In the genomic region with DNA sequence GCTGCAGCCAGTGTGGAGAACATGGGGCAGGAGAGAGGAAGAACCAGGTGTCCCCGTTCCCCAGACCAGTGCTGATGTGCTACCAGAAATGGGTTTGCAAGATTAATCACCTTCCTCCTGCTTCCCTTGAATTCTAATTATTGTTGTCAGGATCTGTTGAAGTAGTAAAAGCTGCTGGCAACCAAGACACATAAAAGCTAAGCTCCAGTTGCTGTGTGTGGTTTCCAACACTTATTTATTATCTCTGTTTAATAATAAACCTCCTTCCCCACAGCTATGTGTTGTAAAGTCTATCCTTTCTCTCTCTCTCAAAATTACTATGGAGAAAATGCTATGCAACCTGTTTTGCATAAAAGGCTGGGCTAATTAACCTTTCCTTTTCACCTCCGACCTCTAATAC, we compare ENCODE assay signal across 16 cellular contexts. TPM values are rescaled to one million over a fixed set of nuclear protein-coding genes. Genes with fewer than 3 reads are reported as not detected.
"Had no signal": no experiment of that assay in that cellular context is flagged by ENCODE, and none has a peak within 500 bp of the region (broad histone marks: within the 10 kb centered on the region; RNA-seq: fewer than 3 reads in every experiment).

No MANE protein-coding gene starts in this region.

- H3K36me3 ChIP-seq: gastrocnemius medialis, left lung, tibial nerve had no signal

- ATAC-seq: activated CD8-positive, alpha-beta memory T cell treated with anti-CD3 and anti-CD28 coated beads, Interleukin-2, amount 10 ng/mL, durations not matched to agents 7 days and 5 days; body of pancreas; esophagus mucosa; gastrocnemius medialis; left lung had no signal

- DNase-seq: activated CD4-positive, alpha-beta memory T cell treated with anti-CD3 and anti-CD28 coated beads for 36 hours; activated CD8-positive, alpha-beta memory T cell treated with anti-CD3 and anti-CD28 coated beads, Interleukin-2, amount 10 ng/mL, durations not matched to agents 7 days and 5 days; activated naive CD4-positive, alpha-beta T cell; activated naive CD8-positive, alpha-beta T cell treated with anti-CD3 and anti-CD28 coated beads for 36 hours; amygdala; body of pancreas; caudate nucleus; gastrocnemius medialis; left lung; midbrain; stimulated activated CD4-positive, alpha-beta T cell treated with anti-CD3 and anti-CD28 coated beads, Interleukin-2, amount 100 ng/mL, for 24 hours had no signal

- H3K27me3 Mint-ChIP-seq: activated CD4-positive, alpha-beta memory T cell treated with anti-CD3 and anti-CD28 coated beads for 36 hours; activated CD8-positive, alpha-beta memory T cell treated with anti-CD3 and anti-CD28 coated beads, Interleukin-2, amount 10 ng/mL, durations not matched to agents 7 days and 5 days; activated naive CD8-positive, alpha-beta T cell treated with anti-CD3 and anti-CD28 coated beads for 36 hours; stimulated activated naive CD8-positive, alpha-beta T cell treated with anti-CD3 and anti-CD28 coated beads, Interleukin-15, Interleukin-2, amounts not matched to agents 100 ng/mL and 50 ng/mL, for 24 hours had no signal

- H3K27me3 ChIP-seq: body of pancreas, gastrocnemius medialis, tibial nerve had no signal

- H3K9me3 Mint-ChIP-seq: activated CD4-positive, alpha-beta memory T cell treated with anti-CD3 and anti-CD28 coated beads for 36 hours; activated naive CD8-positive, alpha-beta T cell treated with anti-CD3 and anti-CD28 coated beads for 36 hours; neural crest cell; stimulated activated naive CD8-positive, alpha-beta T cell treated with anti-CD3 and anti-CD28 coated beads, Interleukin-15, Interleukin-2, amounts not matched to agents 100 ng/mL and 50 ng/mL, for 24 hours had no signal

- H3K27ac Mint-ChIP-seq: activated CD4-positive, alpha-beta memory T cell treated with anti-CD3 and anti-CD28 coated beads for 36 hours; activated CD8-positive, alpha-beta memory T cell treated with anti-CD3 and anti-CD28 coated beads, Interleukin-2, amount 10 ng/mL, durations not matched to agents 7 days and 5 days; activated naive CD8-positive, alpha-beta T cell treated with anti-CD3 and anti-CD28 coated beads for 36 hours; stimulated activated naive CD8-positive, alpha-beta T cell treated with anti-CD3 and anti-CD28 coated beads, Interleukin-15, Interleukin-2, amounts not matched to agents 100 ng/mL and 50 ng/mL, for 24 hours had no signal

- H3K4me3 ChIP-seq: body of pancreas, gastrocnemius medialis, left lung, tibial nerve had no signal

- H3K9me3 ChIP-seq: body of pancreas, gastrocnemius medialis, left lung, tibial nerve had no signal

- H3K4me3 Mint-ChIP-seq: activated CD4-positive, alpha-beta memory T cell treated with anti-CD3 and anti-CD28 coated beads for 36 hours; activated CD8-positive, alpha-beta memory T cell treated with anti-CD3 and anti-CD28 coated beads, Interleukin-2, amount 10 ng/mL, durations not matched to agents 7 days and 5 days; activated naive CD8-positive, alpha-beta T cell treated with anti-CD3 and anti-CD28 coated beads for 36 hours; neural crest cell; stimulated activated naive CD8-positive, alpha-beta T cell treated with anti-CD3 and anti-CD28 coated beads, Interleukin-15, Interleukin-2, amounts not matched to agents 100 ng/mL and 50 ng/mL, for 24 hours had no signal

- H3K27ac ChIP-seq: body of pancreas, gastrocnemius medialis, left lung had no signal

RNA-seq across cellular contexts. Expression of a gene that starts 2.3 kb away (rescaled TPM):
- total RNA-seq: lung microvascular endothelial cell had no signal
